Comparison of ENCODE assay signal across 8 cellular contexts in genomic region chr22:40043793-40044101, GRCh38. TPM values are rescaled to one million over a fixed set of nuclear protein-coding genes. Genes with fewer than 3 reads are reported as not detected.
DNase-seq lines count a peak whose midpoint lies in the region; ATAC-seq, FAIRE-seq and TF ChIP-seq lines count a peak whose summit lies in the region.

No MANE protein-coding gene starts in this region.

- peaks cover 2% of the 10 kb centered on the region for H3K27me3 Mint-ChIP-seq in activated CD4-positive, alpha-beta T cell treated with anti-CD3 and anti-CD28 coated beads for 36 hours
- peaks cover 8% of the 10 kb centered on the region for H3K27me3 Mint-ChIP-seq in activated naive CD8-positive, alpha-beta T cell treated with anti-CD3 and anti-CD28 coated beads, Interleukin-2, amount 10 ng/mL, durations not matched to agents 7 days and 5 days

- no peaks in the 10 kb centered on the region for H3K9me3 Mint-ChIP-seq in activated CD4-positive, alpha-beta T cell treated with anti-CD3 and anti-CD28 coated beads for 36 hours (ENCODE audit: low read depth)
- no peaks in the 10 kb centered on the region for H3K9me3 Mint-ChIP-seq in activated naive CD8-positive, alpha-beta T cell treated with anti-CD3 and anti-CD28 coated beads, Interleukin-2, amount 10 ng/mL, durations not matched to agents 7 days and 5 days

- H3K4me3 Mint-ChIP-seq in activated CD4-positive, alpha-beta T cell treated with anti-CD3 and anti-CD28 coated beads for 36 hours, result peak overlapping the region; percentile 87
- H3K4me3 Mint-ChIP-seq in activated naive CD8-positive, alpha-beta T cell treated with anti-CD3 and anti-CD28 coated beads, Interleukin-2, amount 10 ng/mL, durations not matched to agents 7 days and 5 days, result peak overlapping the region; percentile 95

- no peak for DNase-seq in activated CD4-positive, alpha-beta T cell treated with anti-CD3 and anti-CD28 coated beads for 36 hours
- DNase-seq in activated CD4-positive, alpha-beta T cell treated with anti-CD3 and anti-CD28 coated beads for 48 hours, result no peak
- DNase-seq in activated naive CD8-positive, alpha-beta T cell treated with anti-CD3 and anti-CD28 coated beads, Interleukin-2, amount 10 ng/mL, durations not matched to agents 7 days and 5 days, result no peak
- DNase-seq in kidney, result no peak
- DNase-seq in substantia nigra (lab: John Stamatoyannopoulos, UW), result no peak
- DNase-seq in retina, result no peak
- no peak for DNase-seq in activated gamma-delta T cell treated with Interleukin-2 at 50 U/mL for 16 hours

- H3K9ac ChIP-seq in kidney (ENCODE audit: low read length in 2 of 2), result peak overlapping the region; percentile 45 to 84

- H3K4me3 ChIP-seq in kidney (ENCODE audit: low read length in 2 of 2), result peak overlapping the region; percentile 96 to 97

- TF ChIP-seq CTCF in kidney (IDR thresholded peaks at IDR 0.05; ENCODE audit: borderline replicate concordance, extremely low read depth, insufficient read depth), result no peak

- POLR2A ChIA-PET in activated CD4-positive, alpha-beta T cell treated with anti-CD3 and anti-CD28 coated beads for 36 hours (lab: Charles Lee), result interaction anchor here (0.6 to 5.4 kb wide), 25 partner anchors 11 to 725 kb away, joined by 3 to 71 read pairs (median 4); partner anchors contain the start of genes ADSL, ATF4, RPL3 and TAB1
- POLR2A ChIA-PET in activated naive CD8-positive, alpha-beta T cell treated with anti-CD3 and anti-CD28 coated beads, Interleukin-2, amount 10 ng/mL, durations not matched to agents 7 days and 5 days (lab: Charles Lee), result interaction anchor here (0.7 to 5.2 kb wide), 44 partner anchors 8 to 908 kb away, joined by 3 to 104 read pairs (median 4); partner anchors contain the start of genes ADSL, ATF4, FAM83F and MIEF1

- no peaks in the 10 kb centered on the region for H3K9me3 ChIP-seq in kidney (ENCODE audit: control insufficient read depth in 1 of 2, low read length in 2 of 2)

- no peaks in the 10 kb centered on the region for H3K36me3 ChIP-seq in kidney (ENCODE audit: control insufficient read depth in 1 of 2, insufficient read depth in 2 of 2, low read length in 2 of 2)

- H3K36me3 Mint-ChIP-seq in activated CD4-positive, alpha-beta T cell treated with anti-CD3 and anti-CD28 coated beads for 36 hours (ENCODE audit: low read depth), result peaks cover 1% of the 10 kb centered on the region
- peaks cover 4% of the 10 kb centered on the region for H3K36me3 Mint-ChIP-seq in activated naive CD8-positive, alpha-beta T cell treated with anti-CD3 and anti-CD28 coated beads, Interleukin-2, amount 10 ng/mL, durations not matched to agents 7 days and 5 days

- CTCF ChIA-PET in activated CD4-positive, alpha-beta T cell treated with anti-CD3 and anti-CD28 coated beads for 36 hours (lab: Charles Lee), result interaction anchor here (0.9 to 2.3 kb wide), 13 partner anchors 12 to 514 kb away, joined by 3 to 21 read pairs (median 5); partner anchors contain the start of gene FAM83F

- peak overlapping the region; percentile 99 for H3K27ac Mint-ChIP-seq in activated CD4-positive, alpha-beta T cell treated with anti-CD3 and anti-CD28 coated beads for 36 hours
- peak overlapping the region; percentile 100 for H3K27ac Mint-ChIP-seq in activated naive CD8-positive, alpha-beta T cell treated with anti-CD3 and anti-CD28 coated beads, Interleukin-2, amount 10 ng/mL, durations not matched to agents 7 days and 5 days

- peaks cover 21% of the 10 kb centered on the region for H3K4me1 Mint-ChIP-seq in activated CD4-positive, alpha-beta T cell treated with anti-CD3 and anti-CD28 coated beads for 36 hours
- peaks cover 26% of the 10 kb centered on the region for H3K4me1 Mint-ChIP-seq in activated naive CD8-positive, alpha-beta T cell treated with anti-CD3 and anti-CD28 coated beads, Interleukin-2, amount 10 ng/mL, durations not matched to agents 7 days and 5 days

- no peak for FAIRE-seq in kidney (lab: Jason Lieb, UNC)

- intact Hi-C loops in activated CD4-positive, alpha-beta T cell treated with anti-CD3 and anti-CD28 coated beads for 36 hours (cut with DNase I, micrococcal nuclease), result loop anchor here (1.0 to 5.0 kb wide), 10 partner anchors 12 to 1049 kb away; partner anchors contain the start of genes ADSL (in 2 of the 2), TNRC6B (in 2 of the 2), ATF4 (in 1 of the 2) and EP300 (in 1 of the 2)
- intact Hi-C loops in kidney (cut with DNase I), result no loop called here

- H3K27ac ChIP-seq in kidney (ENCODE audit: low read depth in 2 of 2, low read length in 2 of 2) (peak overlapping the region; percentile 96 to 98), substantia nigra (ENCODE audit: low read depth, low read length, poor library complexity, severe bottlenecking) (peak overlapping the region; percentile 99)

- no peak for ATAC-seq in activated CD4-positive, alpha-beta T cell treated with anti-CD3 and anti-CD28 coated beads for 36 hours
- no peak for ATAC-seq in activated naive CD8-positive, alpha-beta T cell treated with anti-CD3 and anti-CD28 coated beads, Interleukin-2, amount 10 ng/mL, durations not matched to agents 7 days and 5 days (ENCODE audit: low read depth)
- ATAC-seq in activated CD4-positive, CD25-positive, alpha-beta regulatory T cell treated with anti-CD3 and anti-CD28 coated beads, Interleukin-2, amount 50 U/mL, for 24 hours, result no peak

- H3K4me1 ChIP-seq in kidney (ENCODE audit: control insufficient read depth in 1 of 2, insufficient read depth in 1 of 2, low read depth in 1 of 2, low read length in 2 of 2), result peaks cover 37 to 44% of the 10 kb centered on the region in 2 donors

RNA-seq across cellular contexts. Expression of gene FAM83F, which starts 49.0 kb away (rescaled TPM):
- total RNA-seq in activated CD4-positive, alpha-beta T cell treated with anti-CD3 and anti-CD28 coated beads for 36 hours, result under 1 TPM; 0.49 to 0.91 TPM
- under 1 TPM; 0.20 to 0.30 TPM for total RNA-seq in activated naive CD8-positive, alpha-beta T cell treated with anti-CD3 and anti-CD28 coated beads, Interleukin-2, amount 10 ng/mL, durations not matched to agents 7 days and 5 days
- 13.1 TPM for total RNA-seq in kidney
- polyA plus RNA-seq in kidney (ENCODE audit: insufficient read depth, low read depth, low replicate concordance), result 6.8 TPM
